8 cellular contexts compared by ENCODE assay signal in the genomic region with DNA sequence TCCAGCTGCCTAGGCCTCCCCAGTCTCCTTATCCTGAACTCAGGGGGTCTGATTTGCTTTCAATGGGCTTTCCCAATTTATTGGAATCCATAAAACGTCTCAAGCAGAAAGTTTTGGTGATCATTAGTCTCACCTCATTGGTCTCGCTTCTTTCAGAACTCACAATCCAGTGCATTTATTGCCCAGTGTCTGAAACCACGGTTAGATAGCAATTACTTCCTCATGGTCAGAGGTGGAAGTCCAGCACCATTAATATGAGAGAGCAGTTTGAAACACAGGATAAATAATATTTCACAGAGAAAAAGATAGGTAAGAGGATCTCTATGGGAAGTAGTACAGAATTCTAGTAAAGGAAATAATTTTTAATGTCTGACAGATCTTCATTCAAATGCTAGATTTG.
"Had no signal": no experiment of that assay in that cellular context is flagged by ENCODE, and none has a peak within 500 bp of the region (broad histone marks: within the 10 kb centered on the region; RNA-seq: fewer than 3 reads in every experiment).

No MANE protein-coding gene starts in this region.

- ATAC-seq: GM12878 had no signal

- FAIRE-seq: G401.6, GM12878, GM12891, GM12892, GM18507, GM19239 had no signal

- DNase-seq: GDM1, GF-D8 had no signal

- H3K4me3 ChIP-seq: GM12878 had no signal
